Comparison of ENCODE assay signal across 1 cellular context in the genomic region with DNA sequence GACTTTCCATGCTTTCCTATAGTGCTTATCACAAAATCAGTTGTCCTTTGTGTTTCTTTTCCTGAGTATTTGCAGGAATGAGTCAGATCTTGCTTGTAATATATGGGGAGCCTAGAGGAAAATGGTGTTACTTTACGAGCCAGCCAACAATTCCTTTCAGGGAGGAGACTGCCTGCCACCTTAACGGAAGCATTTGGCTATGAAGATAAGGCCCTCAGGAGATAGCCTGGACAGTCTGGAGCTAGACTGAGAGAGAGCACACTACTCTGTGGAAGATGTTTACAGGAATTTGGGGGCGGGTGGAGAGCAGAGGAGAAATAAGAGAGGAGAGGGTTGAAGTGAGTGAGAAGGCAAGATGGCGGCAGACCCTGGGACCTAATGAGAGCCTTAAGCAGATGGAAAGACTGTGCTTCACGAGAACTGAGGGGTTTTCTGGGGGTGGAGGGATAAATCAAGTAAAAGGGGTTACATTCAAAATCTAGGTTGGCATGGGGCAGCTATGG.
TF ChIP-seq lines count a peak whose summit lies in the region.

No MANE protein-coding gene starts in this region.

TF ChIP-seq in K562, 482 proteins besides CTCF, POLR2A, EP300 and RAD21 (continued from another document and continues in another):
- TF ChIP-seq, protein P1, sequence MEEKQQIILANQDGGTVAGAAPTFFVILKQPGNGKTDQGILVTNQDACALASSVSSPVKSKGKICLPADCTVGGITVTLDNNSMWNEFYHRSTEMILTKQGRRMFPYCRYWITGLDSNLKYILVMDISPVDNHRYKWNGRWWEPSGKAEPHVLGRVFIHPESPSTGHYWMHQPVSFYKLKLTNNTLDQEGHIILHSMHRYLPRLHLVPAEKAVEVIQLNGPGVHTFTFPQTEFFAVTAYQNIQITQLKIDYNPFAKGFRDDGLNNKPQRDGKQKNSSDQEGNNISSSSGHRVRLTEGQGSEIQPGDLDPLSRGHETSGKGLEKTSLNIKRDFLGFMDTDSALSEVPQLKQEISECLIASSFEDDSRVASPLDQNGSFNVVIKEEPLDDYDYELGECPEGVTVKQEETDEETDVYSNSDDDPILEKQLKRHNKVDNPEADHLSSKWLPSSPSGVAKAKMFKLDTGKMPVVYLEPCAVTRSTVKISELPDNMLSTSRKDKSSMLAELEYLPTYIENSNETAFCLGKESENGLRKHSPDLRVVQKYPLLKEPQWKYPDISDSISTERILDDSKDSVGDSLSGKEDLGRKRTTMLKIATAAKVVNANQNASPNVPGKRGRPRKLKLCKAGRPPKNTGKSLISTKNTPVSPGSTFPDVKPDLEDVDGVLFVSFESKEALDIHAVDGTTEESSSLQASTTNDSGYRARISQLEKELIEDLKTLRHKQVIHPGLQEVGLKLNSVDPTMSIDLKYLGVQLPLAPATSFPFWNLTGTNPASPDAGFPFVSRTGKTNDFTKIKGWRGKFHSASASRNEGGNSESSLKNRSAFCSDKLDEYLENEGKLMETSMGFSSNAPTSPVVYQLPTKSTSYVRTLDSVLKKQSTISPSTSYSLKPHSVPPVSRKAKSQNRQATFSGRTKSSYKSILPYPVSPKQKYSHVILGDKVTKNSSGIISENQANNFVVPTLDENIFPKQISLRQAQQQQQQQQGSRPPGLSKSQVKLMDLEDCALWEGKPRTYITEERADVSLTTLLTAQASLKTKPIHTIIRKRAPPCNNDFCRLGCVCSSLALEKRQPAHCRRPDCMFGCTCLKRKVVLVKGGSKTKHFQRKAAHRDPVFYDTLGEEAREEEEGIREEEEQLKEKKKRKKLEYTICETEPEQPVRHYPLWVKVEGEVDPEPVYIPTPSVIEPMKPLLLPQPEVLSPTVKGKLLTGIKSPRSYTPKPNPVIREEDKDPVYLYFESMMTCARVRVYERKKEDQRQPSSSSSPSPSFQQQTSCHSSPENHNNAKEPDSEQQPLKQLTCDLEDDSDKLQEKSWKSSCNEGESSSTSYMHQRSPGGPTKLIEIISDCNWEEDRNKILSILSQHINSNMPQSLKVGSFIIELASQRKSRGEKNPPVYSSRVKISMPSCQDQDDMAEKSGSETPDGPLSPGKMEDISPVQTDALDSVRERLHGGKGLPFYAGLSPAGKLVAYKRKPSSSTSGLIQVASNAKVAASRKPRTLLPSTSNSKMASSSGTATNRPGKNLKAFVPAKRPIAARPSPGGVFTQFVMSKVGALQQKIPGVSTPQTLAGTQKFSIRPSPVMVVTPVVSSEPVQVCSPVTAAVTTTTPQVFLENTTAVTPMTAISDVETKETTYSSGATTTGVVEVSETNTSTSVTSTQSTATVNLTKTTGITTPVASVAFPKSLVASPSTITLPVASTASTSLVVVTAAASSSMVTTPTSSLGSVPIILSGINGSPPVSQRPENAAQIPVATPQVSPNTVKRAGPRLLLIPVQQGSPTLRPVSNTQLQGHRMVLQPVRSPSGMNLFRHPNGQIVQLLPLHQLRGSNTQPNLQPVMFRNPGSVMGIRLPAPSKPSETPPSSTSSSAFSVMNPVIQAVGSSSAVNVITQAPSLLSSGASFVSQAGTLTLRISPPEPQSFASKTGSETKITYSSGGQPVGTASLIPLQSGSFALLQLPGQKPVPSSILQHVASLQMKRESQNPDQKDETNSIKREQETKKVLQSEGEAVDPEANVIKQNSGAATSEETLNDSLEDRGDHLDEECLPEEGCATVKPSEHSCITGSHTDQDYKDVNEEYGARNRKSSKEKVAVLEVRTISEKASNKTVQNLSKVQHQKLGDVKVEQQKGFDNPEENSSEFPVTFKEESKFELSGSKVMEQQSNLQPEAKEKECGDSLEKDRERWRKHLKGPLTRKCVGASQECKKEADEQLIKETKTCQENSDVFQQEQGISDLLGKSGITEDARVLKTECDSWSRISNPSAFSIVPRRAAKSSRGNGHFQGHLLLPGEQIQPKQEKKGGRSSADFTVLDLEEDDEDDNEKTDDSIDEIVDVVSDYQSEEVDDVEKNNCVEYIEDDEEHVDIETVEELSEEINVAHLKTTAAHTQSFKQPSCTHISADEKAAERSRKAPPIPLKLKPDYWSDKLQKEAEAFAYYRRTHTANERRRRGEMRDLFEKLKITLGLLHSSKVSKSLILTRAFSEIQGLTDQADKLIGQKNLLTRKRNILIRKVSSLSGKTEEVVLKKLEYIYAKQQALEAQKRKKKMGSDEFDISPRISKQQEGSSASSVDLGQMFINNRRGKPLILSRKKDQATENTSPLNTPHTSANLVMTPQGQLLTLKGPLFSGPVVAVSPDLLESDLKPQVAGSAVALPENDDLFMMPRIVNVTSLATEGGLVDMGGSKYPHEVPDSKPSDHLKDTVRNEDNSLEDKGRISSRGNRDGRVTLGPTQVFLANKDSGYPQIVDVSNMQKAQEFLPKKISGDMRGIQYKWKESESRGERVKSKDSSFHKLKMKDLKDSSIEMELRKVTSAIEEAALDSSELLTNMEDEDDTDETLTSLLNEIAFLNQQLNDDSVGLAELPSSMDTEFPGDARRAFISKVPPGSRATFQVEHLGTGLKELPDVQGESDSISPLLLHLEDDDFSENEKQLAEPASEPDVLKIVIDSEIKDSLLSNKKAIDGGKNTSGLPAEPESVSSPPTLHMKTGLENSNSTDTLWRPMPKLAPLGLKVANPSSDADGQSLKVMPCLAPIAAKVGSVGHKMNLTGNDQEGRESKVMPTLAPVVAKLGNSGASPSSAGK (IDR thresholded peaks at IDR 0.05), result peak; percentile 44; the same call in 1 of the 2 replicates
- TF ChIP-seq, protein P2, sequence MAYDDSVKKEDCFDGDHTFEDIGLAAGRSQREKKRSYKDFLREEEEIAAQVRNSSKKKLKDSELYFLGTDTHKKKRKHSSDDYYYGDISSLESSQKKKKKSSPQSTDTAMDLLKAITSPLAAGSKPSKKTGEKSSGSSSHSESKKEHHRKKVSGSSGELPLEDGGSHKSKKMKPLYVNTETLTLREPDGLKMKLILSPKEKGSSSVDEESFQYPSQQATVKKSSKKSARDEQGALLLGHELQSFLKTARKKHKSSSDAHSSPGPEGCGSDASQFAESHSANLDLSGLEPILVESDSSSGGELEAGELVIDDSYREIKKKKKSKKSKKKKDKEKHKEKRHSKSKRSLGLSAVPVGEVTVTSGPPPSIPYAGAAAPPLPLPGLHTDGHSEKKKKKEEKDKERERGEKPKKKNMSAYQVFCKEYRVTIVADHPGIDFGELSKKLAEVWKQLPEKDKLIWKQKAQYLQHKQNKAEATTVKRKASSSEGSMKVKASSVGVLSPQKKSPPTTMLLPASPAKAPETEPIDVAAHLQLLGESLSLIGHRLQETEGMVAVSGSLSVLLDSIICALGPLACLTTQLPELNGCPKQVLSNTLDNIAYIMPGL (CRISPR knock-in tag; IDR thresholded peaks at IDR 0.05), result no peak
- TF ChIP-seq, protein P3, sequence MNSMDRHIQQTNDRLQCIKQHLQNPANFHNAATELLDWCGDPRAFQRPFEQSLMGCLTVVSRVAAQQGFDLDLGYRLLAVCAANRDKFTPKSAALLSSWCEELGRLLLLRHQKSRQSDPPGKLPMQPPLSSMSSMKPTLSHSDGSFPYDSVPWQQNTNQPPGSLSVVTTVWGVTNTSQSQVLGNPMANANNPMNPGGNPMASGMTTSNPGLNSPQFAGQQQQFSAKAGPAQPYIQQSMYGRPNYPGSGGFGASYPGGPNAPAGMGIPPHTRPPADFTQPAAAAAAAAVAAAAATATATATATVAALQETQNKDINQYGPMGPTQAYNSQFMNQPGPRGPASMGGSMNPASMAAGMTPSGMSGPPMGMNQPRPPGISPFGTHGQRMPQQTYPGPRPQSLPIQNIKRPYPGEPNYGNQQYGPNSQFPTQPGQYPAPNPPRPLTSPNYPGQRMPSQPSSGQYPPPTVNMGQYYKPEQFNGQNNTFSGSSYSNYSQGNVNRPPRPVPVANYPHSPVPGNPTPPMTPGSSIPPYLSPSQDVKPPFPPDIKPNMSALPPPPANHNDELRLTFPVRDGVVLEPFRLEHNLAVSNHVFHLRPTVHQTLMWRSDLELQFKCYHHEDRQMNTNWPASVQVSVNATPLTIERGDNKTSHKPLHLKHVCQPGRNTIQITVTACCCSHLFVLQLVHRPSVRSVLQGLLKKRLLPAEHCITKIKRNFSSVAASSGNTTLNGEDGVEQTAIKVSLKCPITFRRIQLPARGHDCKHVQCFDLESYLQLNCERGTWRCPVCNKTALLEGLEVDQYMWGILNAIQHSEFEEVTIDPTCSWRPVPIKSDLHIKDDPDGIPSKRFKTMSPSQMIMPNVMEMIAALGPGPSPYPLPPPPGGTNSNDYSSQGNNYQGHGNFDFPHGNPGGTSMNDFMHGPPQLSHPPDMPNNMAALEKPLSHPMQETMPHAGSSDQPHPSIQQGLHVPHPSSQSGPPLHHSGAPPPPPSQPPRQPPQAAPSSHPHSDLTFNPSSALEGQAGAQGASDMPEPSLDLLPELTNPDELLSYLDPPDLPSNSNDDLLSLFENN (IDR thresholded peaks at IDR 0.05; ENCODE audit: low read depth in 2 of 2, low read length in 2 of 2), result peak in 1 of 2 experiments; percentile 76; a peak in 1 of 4 replicates
- TF ChIP-seq ZNF445 (CRISPR knock-in tag; IDR thresholded peaks at IDR 0.05; ENCODE audit: low read depth) (no peak), HDAC3 (IDR thresholded peaks at IDR 0.05; ENCODE audit: borderline replicate concordance, partially characterized antibody) (peak; percentile 67), ZNF347 (CRISPR knock-in tag; IDR thresholded peaks at IDR 0.05; ENCODE audit: low read depth) (no peak), TEAD2 (tag; IDR thresholded peaks at IDR 0.05) (no peak), DACH1 (IDR thresholded peaks at IDR 0.05; ENCODE audit: partially characterized antibody) (no peak), ZEB2 (IDR thresholded peaks at IDR 0.05) (peak; percentile 86), KLF16 (IDR thresholded peaks at IDR 0.05) (peak; percentile 66)
- TF ChIP-seq, protein P4, sequence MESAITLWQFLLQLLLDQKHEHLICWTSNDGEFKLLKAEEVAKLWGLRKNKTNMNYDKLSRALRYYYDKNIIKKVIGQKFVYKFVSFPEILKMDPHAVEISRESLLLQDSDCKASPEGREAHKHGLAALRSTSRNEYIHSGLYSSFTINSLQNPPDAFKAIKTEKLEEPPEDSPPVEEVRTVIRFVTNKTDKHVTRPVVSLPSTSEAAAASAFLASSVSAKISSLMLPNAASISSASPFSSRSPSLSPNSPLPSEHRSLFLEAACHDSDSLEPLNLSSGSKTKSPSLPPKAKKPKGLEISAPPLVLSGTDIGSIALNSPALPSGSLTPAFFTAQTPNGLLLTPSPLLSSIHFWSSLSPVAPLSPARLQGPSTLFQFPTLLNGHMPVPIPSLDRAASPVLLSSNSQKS (CRISPR knock-in tag; IDR thresholded peaks at IDR 0.05), result no peak
- TF ChIP-seq, protein P5, sequence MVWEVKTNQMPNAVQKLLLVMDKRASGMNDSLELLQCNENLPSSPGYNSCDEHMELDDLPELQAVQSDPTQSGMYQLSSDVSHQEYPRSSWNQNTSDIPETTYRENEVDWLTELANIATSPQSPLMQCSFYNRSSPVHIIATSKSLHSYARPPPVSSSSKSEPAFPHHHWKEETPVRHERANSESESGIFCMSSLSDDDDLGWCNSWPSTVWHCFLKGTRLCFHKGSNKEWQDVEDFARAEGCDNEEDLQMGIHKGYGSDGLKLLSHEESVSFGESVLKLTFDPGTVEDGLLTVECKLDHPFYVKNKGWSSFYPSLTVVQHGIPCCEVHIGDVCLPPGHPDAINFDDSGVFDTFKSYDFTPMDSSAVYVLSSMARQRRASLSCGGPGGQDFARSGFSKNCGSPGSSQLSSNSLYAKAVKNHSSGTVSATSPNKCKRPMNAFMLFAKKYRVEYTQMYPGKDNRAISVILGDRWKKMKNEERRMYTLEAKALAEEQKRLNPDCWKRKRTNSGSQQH (CRISPR knock-in tag; IDR thresholded peaks at IDR 0.05), result peak; percentile 63; the same call in 1 of the 2 replicates
- TF ChIP-seq, protein P6, sequence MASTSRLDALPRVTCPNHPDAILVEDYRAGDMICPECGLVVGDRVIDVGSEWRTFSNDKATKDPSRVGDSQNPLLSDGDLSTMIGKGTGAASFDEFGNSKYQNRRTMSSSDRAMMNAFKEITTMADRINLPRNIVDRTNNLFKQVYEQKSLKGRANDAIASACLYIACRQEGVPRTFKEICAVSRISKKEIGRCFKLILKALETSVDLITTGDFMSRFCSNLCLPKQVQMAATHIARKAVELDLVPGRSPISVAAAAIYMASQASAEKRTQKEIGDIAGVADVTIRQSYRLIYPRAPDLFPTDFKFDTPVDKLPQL (IDR thresholded peaks at IDR 0.05; ENCODE audit: extremely low read depth, insufficient read length), result no peak
